ENCODE assay signal across 14 cellular contexts in the genomic region with DNA sequence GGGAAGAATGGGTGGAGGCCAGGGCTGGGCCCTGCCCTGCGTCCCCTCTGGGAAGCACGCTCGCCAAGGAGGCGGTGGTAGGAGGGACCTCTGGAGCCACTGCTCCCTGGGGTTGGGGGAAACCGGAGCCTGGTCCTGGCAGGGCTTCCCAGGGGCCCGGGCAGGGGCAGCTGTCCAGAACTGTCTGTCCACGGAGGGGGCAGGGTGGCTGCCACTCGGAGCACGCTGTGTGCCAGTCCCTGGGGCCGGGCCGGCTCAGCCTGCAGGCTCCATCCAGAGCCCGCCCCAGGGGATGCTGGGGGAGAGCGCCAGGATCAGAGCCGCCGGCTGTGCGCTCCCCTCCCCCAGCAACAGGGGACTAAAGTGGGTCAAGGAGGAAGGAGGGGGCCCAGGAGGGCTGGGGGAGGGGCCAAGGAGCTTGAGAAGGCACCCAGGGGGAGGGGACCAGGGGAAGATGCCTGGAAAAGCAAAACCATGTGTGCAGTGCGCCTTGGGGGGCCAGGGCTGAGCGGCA. TPM values are rescaled to one million over a fixed set of nuclear protein-coding genes. Genes with fewer than 3 reads are reported as not detected.
A peak's percentile ranks its signal among the peaks of the same experiment; 100 is the strongest.
DNase-seq lines count a peak whose midpoint lies in the region; ATAC-seq, FAIRE-seq and TF ChIP-seq lines count a peak whose summit lies in the region.
"Had no signal": no experiment of that assay in that cellular context is flagged by ENCODE, and none has a peak within 500 bp of the region (broad histone marks: within the 10 kb centered on the region; RNA-seq: fewer than 3 reads in every experiment).

No MANE protein-coding gene starts in this region.

- no peaks in the 10 kb centered on the region for H3K9me3 Mint-ChIP-seq in CD4-positive, alpha-beta T cell
- no peaks in the 10 kb centered on the region for H3K9me3 Mint-ChIP-seq in progenitor cell of endocrine pancreas (ENCODE audit: low read depth)

- H3K27me3 ChIP-seq in HepG2 (ENCODE audit: control insufficient read depth in 1 of 2, insufficient read depth in 2 of 2, low read length in 2 of 2) (peaks cover 9 to 60% of the 10 kb centered on the region in 2 experiments; a peak in 3 of 5 replicates), sigmoid colon (peaks cover 0 to 23% (median 9%) of the 10 kb centered on the region in 3 donors)
- H3K27me3 ChIP-seq in CD4-positive, alpha-beta T cell (ENCODE audit: control insufficient read depth, insufficient read depth, low read length) = peaks cover 19% of the 10 kb centered on the region

- TF ChIP-seq POLR2A in HepG2 (IDR thresholded peaks at IDR 0.05; ENCODE audit: insufficient read depth in 1 of 2, low read depth in 2 of 2, low read length in 2 of 2) (no peak), sigmoid colon (IDR thresholded peaks at IDR 0.05) (no peak)

- no peaks in the 10 kb centered on the region for H3K4me1 Mint-ChIP-seq in CD4-positive, alpha-beta T cell (ENCODE audit: low read depth)
- H3K4me1 Mint-ChIP-seq in progenitor cell of endocrine pancreas (ENCODE audit: low read depth) = peaks cover 28% of the 10 kb centered on the region

- no peak overlapping the region for H3K4me3 Mint-ChIP-seq in CD4-positive, alpha-beta T cell
- no peak overlapping the region for H3K4me3 Mint-ChIP-seq in progenitor cell of endocrine pancreas (ENCODE audit: low read depth)

- no peak overlapping the region for H3K4me2 ChIP-seq in HepG2 (ENCODE audit: low read depth, low read length)

- H3K27ac ChIP-seq in coronary artery = peak overlapping the region; percentile 82 to 87
- H3K27ac ChIP-seq in HepG2 (ENCODE audit: extremely low read length, insufficient read depth, low read length) = no peak overlapping the region
- H3K27ac ChIP-seq in sigmoid colon = peak overlapping the region; percentile 67 to 88 (median 82)
- H3K27ac ChIP-seq in CD4-positive, alpha-beta T cell (ENCODE audit: low read depth, low read length) = no peak overlapping the region
- H3K27ac ChIP-seq: HL-60 had no signal

- 35% methylated on average over 11 of the region's 18 CpGs for WGBS in HepG2 (ENCODE audit: low lambda C conversion rate)
- 51 to 78% methylated on average over 18 of the region's 18 CpGs for WGBS in sigmoid colon, 2 donors

- no peak for TF ChIP-seq RAD21 in HepG2 (CRISPR knock-in tag; IDR thresholded peaks at IDR 0.05)

- intact Hi-C loops in HepG2 (cut with micrococcal nuclease; ENCODE audit: unreplicated experiment) (no loop called here), sigmoid colon (cut with DNase I) (no loop called here)
- intact Hi-C loops in CD4-positive, alpha-beta T cell (cut with DNase I, micrococcal nuclease) = no loop called here

- in situ Hi-C loops in HepG2 (cut with HindIII; ENCODE audit: extremely low pct_ligation_motif_present, low pct_unique_long_range_greater_than_20kb) = no loop called here

- no peak for FAIRE-seq in HepG2 (lab: Jason Lieb, UNC)
- FAIRE-seq: colon, keratinocyte had no signal

- no peaks in the 10 kb centered on the region for H3K79me2 ChIP-seq in HepG2 (ENCODE audit: insufficient read depth, low read length)

- TF ChIP-seq EP300 in HepG2 (IDR thresholded peaks at IDR 0.05; ENCODE audit: low read depth in 2 of 2, low read length in 2 of 2) = no peak
- no peak for TF ChIP-seq EP300 in HepG2 (CRISPR knock-in tag; IDR thresholded peaks at IDR 0.05; ENCODE audit: borderline replicate concordance)
- TF ChIP-seq EP300 in sigmoid colon (IDR thresholded peaks at IDR 0.05) = no peak

- peak; percentile 72 for DNase-seq in ELF-1 (ENCODE audit: low read depth, low spot score)
- DNase-seq in coronary artery (ENCODE audit: low spot score) = peak; percentile 89
- no peak for DNase-seq in HepG2 (ENCODE audit: low spot score)
- peak; percentile 87 for DNase-seq in sigmoid colon
- DNase-seq in CD4-positive, alpha-beta T cell = no peak
- DNase-seq in progenitor cell of endocrine pancreas (ENCODE audit: low spot score, unreplicated experiment) = no peak
- DNase-seq in foreskin melanocyte = no peak
- DNase-seq: NCI-H2081; stimulated activated CD4-positive, alpha-beta T cell treated with anti-CD3 and anti-CD28 coated beads, Interleukin-2, amount 100 ng/mL, for 24 hours had no signal

- no peaks in the 10 kb centered on the region for H4K20me1 ChIP-seq in HepG2 (ENCODE audit: insufficient read depth, low read length)

- ATAC-seq in HepG2 (no peak), GM19452 (IDR thresholded peaks at IDR 0.05; ENCODE audit: unreplicated experiment) (no peak)
- no peak for ATAC-seq in CD4-positive, alpha-beta T cell (ENCODE audit: poor library complexity)

- peaks cover 21% of the 10 kb centered on the region for H3K27me3 Mint-ChIP-seq in CD4-positive, alpha-beta T cell
- H3K27me3 Mint-ChIP-seq in progenitor cell of endocrine pancreas = no peaks in the 10 kb centered on the region

- no peaks in the 10 kb centered on the region for H3K36me3 Mint-ChIP-seq in CD4-positive, alpha-beta T cell (ENCODE audit: low read depth)
- H3K36me3 Mint-ChIP-seq in progenitor cell of endocrine pancreas (ENCODE audit: insufficient read depth) = peaks cover 8% of the 10 kb centered on the region

- no peak overlapping the region for H3K27ac Mint-ChIP-seq in CD4-positive, alpha-beta T cell
- H3K27ac Mint-ChIP-seq in progenitor cell of endocrine pancreas = no peak overlapping the region

- POLR2A ChIA-PET in HepG2 (lab: Yijun Ruan, JAX) = no interaction called here
- POLR2A ChIA-PET in CD4-positive, alpha-beta T cell (lab: Charles Lee) = no interaction called here

- H3K4me3 ChIP-seq in coronary artery (peak overlapping the region; percentile 37), HepG2 (replicated peaks in 1 of 3; ENCODE audit: insufficient read depth in 1 of 3, low read depth in 2 of 3, low read length in 3 of 3) (no peak overlapping the region), sigmoid colon (peak overlapping the region in 2 of 4 donors; percentile 4 to 6)

- H3K4me1 ChIP-seq in HepG2 (ENCODE audit: insufficient read depth, low read length) = no peaks in the 10 kb centered on the region
- H3K4me1 ChIP-seq in sigmoid colon = peaks cover 0 to 71% (median 54%) of the 10 kb centered on the region in 4 donors

- no peaks in the 10 kb centered on the region for H3K36me3 ChIP-seq in HepG2 (replicated peaks in 1 of 2; ENCODE audit: control insufficient read depth in 1 of 2, insufficient read depth in 2 of 2, low read length in 2 of 2)
- H3K36me3 ChIP-seq in sigmoid colon = no peaks in the 10 kb centered on the region

- CTCF ChIA-PET in HepG2 (lab: Yijun Ruan, JAX; ENCODE audit: low intra/inter-chr PET ratio, low total read pairs) = no interaction called here
- CTCF ChIA-PET in CD4-positive, alpha-beta T cell (lab: Charles Lee) = no interaction called here

- H3K9me3 ChIP-seq in HepG2 (ENCODE audit: low read length) (no peaks in the 10 kb centered on the region), sigmoid colon (no peaks in the 10 kb centered on the region)
- H3K9me3 ChIP-seq in CD4-positive, alpha-beta T cell (ENCODE audit: control insufficient read depth, low read length) = no peaks in the 10 kb centered on the region

- BruUV-seq in HepG2 (replicated peaks; lab: Mats Ljungman, UMichigan) = no TSS peak

- no peak for TF ChIP-seq CTCF in coronary artery (IDR thresholded peaks at IDR 0.05)
- TF ChIP-seq CTCF in HepG2 (CRISPR knock-in tag; IDR thresholded peaks at IDR 0.05) = no peak
- no peak for TF ChIP-seq CTCF in sigmoid colon (IDR thresholded peaks at IDR 0.05)
- TF ChIP-seq CTCF in CD4-positive, alpha-beta T cell (IDR thresholded peaks at IDR 0.05) = no peak
- no peak for TF ChIP-seq CTCF in progenitor cell of endocrine pancreas (IDR thresholded peaks at IDR 0.05; ENCODE audit: unreplicated experiment)

- no peak overlapping the region for H2AFZ ChIP-seq in HepG2 (ENCODE audit: low read length)

- H3K9ac ChIP-seq in HepG2 (ENCODE audit: insufficient read depth, low read depth, low read length) = no peak overlapping the region

TF ChIP-seq in HepG2, 621 proteins besides CTCF, POLR2A, EP300 and RAD21:
- no peak for TF ChIP-seq BRD4 (CRISPR knock-in tag; IDR thresholded peaks at IDR 0.05)
- TF ChIP-seq ZNF768 (CRISPR knock-in tag; IDR thresholded peaks at IDR 0.05) = 0 out of 2 replicates have a peak, but pooled peaks have one; percentile 40

RNA-seq across cellular contexts. Expression of a gene that starts 21.4 kb away (rescaled TPM):
- total RNA-seq in HepG2 (2016; rRNA removed; fragmentation: Illumina TruSeq; extraction: Trizol) = 0.25 and 0.31 TPM in 2 replicates
- total RNA-seq in HepG2 (2016; cell fraction: cytosol; rRNA removed; fragmentation: Illumina TruSeq; extraction: Trizol; ENCODE audit: low read depth) = 0.26 TPM in 1 of 2 replicates, not detected in the other
- total RNA-seq in HepG2 (2016; cell fraction: insoluble cytoplasmic fraction; rRNA removed; fragmentation: Illumina TruSeq; extraction: Trizol) = 0.09 and 0.16 TPM in 2 replicates
- total RNA-seq in HepG2 (2016; cell fraction: membrane; rRNA removed; fragmentation: Illumina TruSeq; extraction: Trizol) = 0.03 and 0.53 TPM in 2 replicates
- total RNA-seq in HepG2 (2016; cell fraction: nucleus; rRNA removed; fragmentation: Illumina TruSeq; extraction: Trizol) = 0.03 and 0.13 TPM in 2 replicates
- 0.05 and 0.07 TPM in 2 replicates for polyA plus RNA-seq in HepG2 (2011; rRNA removed)
- 0.04 TPM in 2 replicates for polyA plus RNA-seq in HepG2 (2011; cell fraction: cytosol; rRNA removed)
- 0.10 TPM in 2 replicates for polyA plus RNA-seq in HepG2 (2011; cell fraction: nucleus; rRNA removed)
- 0.04 and 0.15 TPM in 2 replicates for polyA plus RNA-seq in HepG2 (2012)
- polyA plus RNA-seq in HepG2 (2016; cell fraction: cytosol; fragmentation: Illumina TruSeq; extraction: Trizol; ENCODE audit: low read depth) = 0.31 and 0.51 TPM in 2 replicates
- 0.05 and 0.10 TPM in 2 replicates for polyA plus RNA-seq in HepG2 (2016; cell fraction: insoluble cytoplasmic fraction; fragmentation: Illumina TruSeq; extraction: Trizol; ENCODE audit: low read depth)
- 0.15 TPM in 1 of 2 replicates, not detected in the other for polyA plus RNA-seq in HepG2 (2016; cell fraction: membrane; fragmentation: Illumina TruSeq; extraction: Trizol; ENCODE audit: low read depth)
- not detected in 2 replicates for polyA plus RNA-seq in HepG2 (2016; cell fraction: nucleus; fragmentation: Illumina TruSeq; extraction: Trizol; ENCODE audit: insufficient read depth, low read depth)
- polyA minus RNA-seq in HepG2 (2011; rRNA and poly(A)+ RNA removed; ENCODE audit: low replicate concordance) = 0.28 TPM in 1 of 2 replicates, not detected in the other
- polyA minus RNA-seq in HepG2 (2011; cell fraction: cytosol; rRNA and poly(A)+ RNA removed) = not detected in 2 replicates
- polyA minus RNA-seq in HepG2 (2011; cell fraction: nucleus; rRNA and poly(A)+ RNA removed) = 0.13 TPM in 1 of 2 replicates, not detected in the other
- 10 to 100 TPM in 1 of 4 donors, 1 to 10 TPM in 3; 3.6 to 19.7 (median 5.0) TPM for total RNA-seq in sigmoid colon
- 1 to 10 TPM in 2 of 3 donors, under 1 TPM in 1; 0.69 to 3.3 (median 1.2) TPM for polyA plus RNA-seq in sigmoid colon
- total RNA-seq in CD4-positive, alpha-beta T cell = not detected
- 47.7 and 49.8 TPM in 2 replicates for total RNA-seq in progenitor cell of endocrine pancreas
- total RNA-seq: activated CD8-positive, alpha-beta memory T cell treated with anti-CD3 and anti-CD28 coated beads for 36 hours had no signal

Comparison
In these comparisons a context has a peak if more than half of its experiments do, and no peak if none do; other contexts are left out.
1. DNase-seq: peak in ELF-1 (single experiment), coronary artery (single experiment) and sigmoid colon (single experiment); none in HepG2 (single experiment), CD4-positive, alpha-beta T cell (0 of 10), progenitor cell of endocrine pancreas (single experiment) and foreskin melanocyte (single experiment).
2. H3K27ac ChIP-seq: peak in coronary artery (2 of 2) and sigmoid colon (4 of 4); none in HepG2 (single experiment) and CD4-positive, alpha-beta T cell (single experiment).